In the genomic region with DNA sequence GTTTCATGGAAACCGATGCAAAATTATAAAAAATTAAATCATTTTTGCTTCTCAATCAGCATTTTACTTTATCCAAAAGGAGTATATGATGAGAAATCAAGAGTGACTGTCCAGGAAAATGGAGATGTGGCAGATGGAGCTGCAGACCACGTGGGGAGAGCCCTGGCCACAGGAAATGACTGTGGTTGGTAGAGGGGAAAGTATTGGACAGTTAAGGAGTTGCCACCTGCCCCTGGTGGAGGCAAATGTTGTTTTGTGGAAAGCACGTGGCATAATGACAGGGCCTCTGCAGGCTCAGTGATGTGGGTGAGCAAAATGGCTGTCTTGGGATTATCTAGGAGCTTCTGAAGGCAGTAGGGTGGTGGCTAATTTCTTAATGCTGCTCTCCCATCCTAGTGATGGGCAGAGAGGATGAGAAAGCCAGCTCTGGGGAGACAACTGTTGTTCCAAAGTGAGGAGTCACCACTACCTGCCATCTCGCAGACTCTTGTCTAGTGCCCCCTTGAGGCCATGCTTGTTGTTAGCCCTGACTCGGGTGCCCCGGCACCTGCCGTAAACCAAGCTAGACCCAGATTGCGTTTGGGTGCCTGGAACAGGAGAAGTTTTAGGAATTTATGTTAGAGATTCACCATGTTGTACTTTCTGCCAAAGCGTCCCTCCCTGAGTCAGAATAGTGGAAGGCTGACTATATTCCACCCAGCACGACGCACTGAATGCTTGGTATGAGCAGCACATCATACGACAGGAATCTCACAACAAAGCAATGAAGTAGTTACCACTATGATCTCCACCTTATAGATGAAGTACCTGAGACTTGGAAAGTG, we compare ENCODE assay signal across 10 cellular contexts.
A peak's percentile ranks its signal among the peaks of the same experiment; 100 is the strongest.
DNase-seq lines count a peak whose midpoint lies in the region; ATAC-seq and TF ChIP-seq lines count a peak whose summit lies in the region.
"Had no signal": no experiment of that assay in that cellular context is flagged by ENCODE, and none has a peak within 500 bp of the region (broad histone marks: within the 10 kb centered on the region; RNA-seq: fewer than 3 reads in every experiment).

No MANE protein-coding gene starts in this region.

- intact Hi-C loops in PC-3 (cut with micrococcal nuclease) (loop anchor here (5.0 to 10.0 kb wide), 3 partner anchors 145 to 303 kb away; partner anchors contain the start of gene ROR1), esophagus squamous epithelium (cut with DNase I) (no loop called here)
- intact Hi-C loops in CD4-positive, alpha-beta T cell (cut with DNase I, micrococcal nuclease) = loop anchor here in 1 of 2 experiments (5.0 kb wide), 1 partner anchor 300 kb away; no protein-coding TSS in a partner anchor

- H3K9me3 ChIP-seq in PC-3 (ENCODE audit: low read length) (no peaks in the 10 kb centered on the region), esophagus squamous epithelium (no peaks in the 10 kb centered on the region)
- no peaks in the 10 kb centered on the region for H3K9me3 ChIP-seq in CD4-positive, alpha-beta T cell (ENCODE audit: control insufficient read depth, low read length)

- DNase-seq in A172 (ENCODE audit: low spot score) (peak; percentile 50), EL (peak; percentile 16), PC-3 (peak; percentile 29), foreskin fibroblast (no peak), esophagus squamous epithelium (lab: John Stamatoyannopoulos, UW) (no peak), hepatic stellate cell (ENCODE audit: low spot score) (no peak), NCI-H128 (lab: John Stamatoyannopoulos, UW; ENCODE audit: unreplicated experiment) (no peak)
- DNase-seq in CD4-positive, alpha-beta T cell = no peak
- DNase-seq: activated CD8-positive, alpha-beta memory T cell treated with anti-CD3 and anti-CD28 coated beads, Interleukin-2, amount 10 ng/mL, durations not matched to agents 7 days and 5 days had no signal

- no TSS peak for BruUV-seq in PC-3 (replicated peaks; lab: Mats Ljungman, UMichigan)

- H3K9ac ChIP-seq in PC-3 (ENCODE audit: low read length) = no peak overlapping the region

- TF ChIP-seq POLR2A in esophagus squamous epithelium (IDR thresholded peaks at IDR 0.05) = no peak

- peaks cover 25% of the 10 kb centered on the region for H3K4me1 ChIP-seq in PC-3 (ENCODE audit: insufficient read depth, low read length)
- H3K4me1 ChIP-seq in esophagus squamous epithelium = peaks cover 0 to 39% (median 4%) of the 10 kb centered on the region in 3 donors

- H3K9me2 ChIP-seq in PC-3 (replicated peaks; ENCODE audit: low read length) = no peaks in the 10 kb centered on the region

- H3K4me3 ChIP-seq in PC-3 (ENCODE audit: low read length) (no peak overlapping the region), foreskin fibroblast (ENCODE audit: low read depth in 1 of 2, low read length in 2 of 2) (no peak overlapping the region), esophagus squamous epithelium (no peak overlapping the region)

- no peak for ATAC-seq in PC-3
- no peak for ATAC-seq in CD4-positive, alpha-beta T cell (ENCODE audit: poor library complexity)
- ATAC-seq: activated CD8-positive, alpha-beta memory T cell treated with anti-CD3 and anti-CD28 coated beads, Interleukin-2, amount 10 ng/mL, durations not matched to agents 7 days and 5 days had no signal

- no peaks in the 10 kb centered on the region for H3K9me3 Mint-ChIP-seq in CD4-positive, alpha-beta T cell
- H3K9me3 Mint-ChIP-seq: IgD-negative memory B cell had no signal

- peaks cover 7% of the 10 kb centered on the region for H3K27me3 Mint-ChIP-seq in CD4-positive, alpha-beta T cell

- H3K27ac Mint-ChIP-seq in CD4-positive, alpha-beta T cell = no peak overlapping the region
- H3K27ac Mint-ChIP-seq: activated CD8-positive, alpha-beta memory T cell treated with anti-CD3 and anti-CD28 coated beads, Interleukin-2, amount 10 ng/mL, durations not matched to agents 7 days and 5 days; IgD-negative memory B cell had no signal

- POLR2A ChIA-PET in PC-3 (lab: Charles Lee; ENCODE audit: unreplicated experiment) = no interaction called here
- POLR2A ChIA-PET in CD4-positive, alpha-beta T cell (lab: Charles Lee) = no interaction called here

- 78 to 91% methylated on average over 7 to 11 of the region's 12 CpGs for WGBS in esophagus squamous epithelium, 2 donors

- CTCF ChIA-PET in PC-3 (lab: Charles Lee) = no interaction called here
- CTCF ChIA-PET in CD4-positive, alpha-beta T cell (lab: Charles Lee) = no interaction called here

- H3K79me2 ChIP-seq in PC-3 (ENCODE audit: low read length) = no peaks in the 10 kb centered on the region

- no peak overlapping the region for H3K4me2 ChIP-seq in PC-3 (ENCODE audit: low read length)

- H3F3A ChIP-seq in PC-3 (ENCODE audit: low read length, unreplicated experiment) = no peaks in the 10 kb centered on the region

- H4K20me1 ChIP-seq in PC-3 (ENCODE audit: low read length) = no peaks in the 10 kb centered on the region

- H3K27me3 ChIP-seq in PC-3 (ENCODE audit: low read length) (no peaks in the 10 kb centered on the region), esophagus squamous epithelium (no peaks in the 10 kb centered on the region)
- no peaks in the 10 kb centered on the region for H3K27me3 ChIP-seq in CD4-positive, alpha-beta T cell (ENCODE audit: control insufficient read depth, insufficient read depth, low read length)

- no peaks in the 10 kb centered on the region for H3K36me3 Mint-ChIP-seq in CD4-positive, alpha-beta T cell (ENCODE audit: low read depth)
- H3K36me3 Mint-ChIP-seq: activated CD8-positive, alpha-beta memory T cell treated with anti-CD3 and anti-CD28 coated beads, Interleukin-2, amount 10 ng/mL, durations not matched to agents 7 days and 5 days had no signal

- TF ChIP-seq CTCF in PC-3 (conservative IDR thresholded peaks at IDR 0.05; ENCODE audit: low read depth, low read length) (peak; percentile 53), foreskin fibroblast (IDR thresholded peaks at IDR 0.05; ENCODE audit: low read depth, low read length) (peak; percentile 9), esophagus squamous epithelium (IDR thresholded peaks at IDR 0.05) (peak in 2 of 6 experiments; percentile 21 to 41)
- no peak for TF ChIP-seq CTCF in CD4-positive, alpha-beta T cell (IDR thresholded peaks at IDR 0.05)

- no peak overlapping the region for H2AFZ ChIP-seq in PC-3 (ENCODE audit: low read length)

- no peak overlapping the region for H3K4me3 Mint-ChIP-seq in CD4-positive, alpha-beta T cell
- H3K4me3 Mint-ChIP-seq: activated CD8-positive, alpha-beta memory T cell treated with anti-CD3 and anti-CD28 coated beads, Interleukin-2, amount 10 ng/mL, durations not matched to agents 7 days and 5 days; IgD-negative memory B cell had no signal

- no peaks in the 10 kb centered on the region for H3K4me1 Mint-ChIP-seq in CD4-positive, alpha-beta T cell (ENCODE audit: low read depth)
- H3K4me1 Mint-ChIP-seq: activated CD8-positive, alpha-beta memory T cell treated with anti-CD3 and anti-CD28 coated beads, Interleukin-2, amount 10 ng/mL, durations not matched to agents 7 days and 5 days; IgD-negative memory B cell had no signal

- H3K27ac ChIP-seq in PC-3 (ENCODE audit: low read length) = no peak overlapping the region
- no peak overlapping the region for H3K27ac ChIP-seq in esophagus squamous epithelium
- no peak overlapping the region for H3K27ac ChIP-seq in CD4-positive, alpha-beta T cell (ENCODE audit: low read depth, low read length)

- H3K36me3 ChIP-seq in PC-3 (ENCODE audit: low read depth, low read length) = no peaks in the 10 kb centered on the region
- H3K36me3 ChIP-seq in esophagus squamous epithelium = no peaks in the 10 kb centered on the region

Comparison
In these comparisons a context has a peak if more than half of its experiments do, and no peak if none do; other contexts are left out.
1. DNase-seq: peak in A172 (single experiment), EL (single experiment) and PC-3 (single experiment); none in foreskin fibroblast (0 of 2), esophagus squamous epithelium (single experiment), hepatic stellate cell (single experiment), NCI-H128 (single experiment) and CD4-positive, alpha-beta T cell (0 of 10).